10 cellular contexts compared by ENCODE assay signal in genomic region chr5:94613583-94613982, GRCh38.
DNase-seq lines count a peak whose midpoint lies in the region; ATAC-seq and TF ChIP-seq lines count a peak whose summit lies in the region.
"Had no signal": no experiment of that assay in that cellular context is flagged by ENCODE, and none has a peak within 500 bp of the region (broad histone marks: within the 10 kb centered on the region; RNA-seq: fewer than 3 reads in every experiment).

No MANE protein-coding gene starts in this region.

- DNase-seq in HCEC 1CT = peak; percentile 12
- DNase-seq in iPS DF 4.7 (ENCODE audit: extremely low read depth, low spot score) = peak; percentile 19
- DNase-seq in amniotic stem cell (lab: John Stamatoyannopoulos, UW) = no peak
- DNase-seq: activated naive CD8-positive, alpha-beta T cell treated with anti-CD3 and anti-CD28 coated beads, Interleukin-2, amount 10 ng/mL, durations not matched to agents 7 days and 5 days had no signal

- no peak overlapping the region for H2AFZ ChIP-seq in SU-DHL-6 (ENCODE audit: low read depth, low read length, severe bottlenecking)

- TF ChIP-seq CTCF in DOHH2 (IDR thresholded peaks at IDR 0.05; ENCODE audit: low read depth, low read length, poor library complexity, severe bottlenecking) = peak; percentile 36
- TF ChIP-seq CTCF in SU-DHL-6 (IDR thresholded peaks at IDR 0.05; ENCODE audit: insufficient read depth, low read length, poor library complexity, severe bottlenecking) = peak; percentile 13

- ATAC-seq in HG02884 (IDR thresholded peaks at IDR 0.05; ENCODE audit: unreplicated experiment) (no peak), GM21381 (IDR thresholded peaks at IDR 0.05; ENCODE audit: unreplicated experiment) (no peak), HG02885 (IDR thresholded peaks at IDR 0.05; ENCODE audit: poor library complexity, unreplicated experiment) (no peak)

- H3F3A ChIP-seq in DOHH2 (ENCODE audit: control insufficient read depth, insufficient read depth) (no peaks in the 10 kb centered on the region), SU-DHL-6 (ENCODE audit: insufficient read depth) (peaks cover 3% of the 10 kb centered on the region; the same call in 1 of the 2 replicates)

- H3K4me3 ChIP-seq in DOHH2 (ENCODE audit: low read length) (no peak overlapping the region), SU-DHL-6 (ENCODE audit: insufficient read depth, low read length, poor library complexity, severe bottlenecking) (no peak overlapping the region)
- H3K4me3 ChIP-seq: skin epidermis had no signal

- H3K4me2 ChIP-seq in DOHH2 (ENCODE audit: low read length) = no peak overlapping the region
- H3K4me2 ChIP-seq in SU-DHL-6 (ENCODE audit: low read depth, low read length, poor library complexity, severe bottlenecking) = no peak overlapping the region

- H3K9ac ChIP-seq in SU-DHL-6 (ENCODE audit: low read length) = no peak overlapping the region

- no peaks in the 10 kb centered on the region for H3K9me2 ChIP-seq in DOHH2 (replicated peaks; ENCODE audit: control insufficient read depth, low read length)
- H3K9me2 ChIP-seq in SU-DHL-6 (replicated peaks; ENCODE audit: insufficient read depth, low read length) = no peaks in the 10 kb centered on the region

- no peaks in the 10 kb centered on the region for H4K20me1 ChIP-seq in DOHH2 (ENCODE audit: control insufficient read depth, insufficient read depth, low read depth, low read length)
- H4K20me1 ChIP-seq in SU-DHL-6 (ENCODE audit: low read depth, low read length) = no peaks in the 10 kb centered on the region

- no peak overlapping the region for H3K27ac ChIP-seq in DOHH2 (ENCODE audit: low read depth, low read length)
- no peak overlapping the region for H3K27ac ChIP-seq in SU-DHL-6 (ENCODE audit: low read depth, low read length)
- H3K27ac ChIP-seq: skin epidermis had no signal

- H3K27me3 ChIP-seq in DOHH2 (ENCODE audit: control insufficient read depth, low read length) = no peaks in the 10 kb centered on the region
- no peaks in the 10 kb centered on the region for H3K27me3 ChIP-seq in SU-DHL-6 (ENCODE audit: low read length)

- H3K79me2 ChIP-seq in DOHH2 (ENCODE audit: control insufficient read depth, low read length) (peaks cover 18% of the 10 kb centered on the region), SU-DHL-6 (ENCODE audit: insufficient read depth, low read length) (no peaks in the 10 kb centered on the region)

- H3K36me3 ChIP-seq in DOHH2 (ENCODE audit: control insufficient read depth, low read length) (no peaks in the 10 kb centered on the region), SU-DHL-6 (ENCODE audit: low read length) (no peaks in the 10 kb centered on the region)

- H3K9me3 ChIP-seq in DOHH2 (ENCODE audit: control insufficient read depth, insufficient read depth, low read length) = no peaks in the 10 kb centered on the region
- H3K9me3 ChIP-seq in SU-DHL-6 (ENCODE audit: insufficient read depth, low read length) = no peaks in the 10 kb centered on the region

- H3K4me1 ChIP-seq in DOHH2 (ENCODE audit: control insufficient read depth, low read length) = peaks cover 15% of the 10 kb centered on the region
